In genomic region chr16:14742269-14743128, GRCh38 we compare ENCODE assay signal across 9 cellular contexts. TPM values are rescaled to one million over a fixed set of nuclear protein-coding genes. Genes with fewer than 3 reads are reported as not detected.
DNase-seq lines count a peak whose midpoint lies in the region; ATAC-seq and TF ChIP-seq lines count a peak whose summit lies in the region.
"Not testable (repeated sequence)": the region's sequence is repeated elsewhere in the genome, so short reads cannot be mapped to it uniquely, and the experiment has no call there.
"Had no signal": no experiment of that assay in that cellular context is flagged by ENCODE, and none has a peak within 500 bp of the region (broad histone marks: within the 10 kb centered on the region; RNA-seq: fewer than 3 reads in every experiment).

Gene NPIPA2 (plus strand): TSS chr16:14742533. CDS start chr16:14748066, 5,533 bp downstream.

- H3K9me3 ChIP-seq in right cardiac atrium (ENCODE audit: control insufficient read depth, low read length): not testable (repeated sequence)

- not testable (repeated sequence) for H3K27ac ChIP-seq in right cardiac atrium (ENCODE audit: low read length)

- H3K4me1 ChIP-seq in right cardiac atrium (ENCODE audit: control insufficient read depth, insufficient read depth, low read length): not testable (repeated sequence)

- not testable (repeated sequence) for H3K4me3 ChIP-seq in right cardiac atrium (ENCODE audit: low read length)

- H3K4me3 Mint-ChIP-seq in stimulated activated memory B cell treated with anti-CD40 and anti-IgM and Interleukin-4, amounts not matched to agents 10 μg/mL and 1 μg/mL and 100 μg/mL, for 72 hours: not testable (repeated sequence)

- H3K27me3 Mint-ChIP-seq in stimulated activated memory B cell treated with anti-CD40 and anti-IgM and Interleukin-4, amounts not matched to agents 10 μg/mL and 1 μg/mL and 100 μg/mL, for 72 hours: not testable (repeated sequence)

- intact Hi-C loops in right cardiac atrium (cut with DNase I): not testable (repeated sequence)

- not testable (repeated sequence) for H3K27ac Mint-ChIP-seq in activated naive CD4-positive, alpha-beta T cell treated with anti-CD3 and anti-CD28 coated beads, Interleukin-2, amount 50 U/mL, for 72 hours; stimulated activated memory B cell treated with anti-CD40 and anti-IgM and Interleukin-4, amounts not matched to agents 10 μg/mL and 1 μg/mL and 100 μg/mL, for 72 hours

- not testable (repeated sequence) for DNase-seq in activated naive CD4-positive, alpha-beta T cell treated with anti-CD3 and anti-CD28 coated beads, Interleukin-2, amount 50 U/mL, for 72 hours (ENCODE audit: low spot score in 2 of 2); right cardiac atrium

- ATAC-seq in GM18505 (IDR thresholded peaks at IDR 0.05; ENCODE audit: unreplicated experiment) (peak; percentile 91), GM19395 (IDR thresholded peaks at IDR 0.05; ENCODE audit: unreplicated experiment) (peak; percentile 91), GM21825 (IDR thresholded peaks at IDR 0.05; ENCODE audit: unreplicated experiment) (peak; percentile 99), HG03039 (IDR thresholded peaks at IDR 0.05; ENCODE audit: unreplicated experiment) (peak; percentile 89), HG03520 (IDR thresholded peaks at IDR 0.05; ENCODE audit: unreplicated experiment) (peak; percentile 96), right cardiac atrium (peak; percentile 99)
- peak; percentile 99 for ATAC-seq in activated naive CD4-positive, alpha-beta T cell treated with anti-CD3 and anti-CD28 coated beads, Interleukin-2, amount 50 U/mL, for 72 hours
- ATAC-seq in stimulated activated memory B cell treated with anti-CD40 and anti-IgM and Interleukin-4, amounts not matched to agents 10 μg/mL and 1 μg/mL and 100 μg/mL, for 72 hours: peak; percentile 100

- H3K9me3 Mint-ChIP-seq in activated naive CD4-positive, alpha-beta T cell treated with anti-CD3 and anti-CD28 coated beads, Interleukin-2, amount 50 U/mL, for 72 hours; stimulated activated memory B cell treated with anti-CD40 and anti-IgM and Interleukin-4, amounts not matched to agents 10 μg/mL and 1 μg/mL and 100 μg/mL, for 72 hours: not testable (repeated sequence)

- not testable (repeated sequence) for H3K36me3 Mint-ChIP-seq in activated naive CD4-positive, alpha-beta T cell treated with anti-CD3 and anti-CD28 coated beads, Interleukin-2, amount 50 U/mL, for 72 hours; stimulated activated memory B cell treated with anti-CD40 and anti-IgM and Interleukin-4, amounts not matched to agents 10 μg/mL and 1 μg/mL and 100 μg/mL, for 72 hours

- not testable (repeated sequence) for TF ChIP-seq POLR2A in GM18505 (IDR thresholded peaks at IDR 0.05; ENCODE audit: borderline replicate concordance, extremely low read depth, insufficient read depth, insufficient read length)

- not testable (repeated sequence) for H3K27me3 ChIP-seq in right cardiac atrium (ENCODE audit: control insufficient read depth, insufficient read depth)

- H3K4me1 Mint-ChIP-seq in stimulated activated memory B cell treated with anti-CD40 and anti-IgM and Interleukin-4, amounts not matched to agents 10 μg/mL and 1 μg/mL and 100 μg/mL, for 72 hours: not testable (repeated sequence)

- WGBS in right cardiac atrium: no CpG with 5 or more reads among the region's 73 CpGs

RNA-seq across cellular contexts. Expression of gene NPIPA2, which starts in this region (rescaled TPM):
- total RNA-seq in activated naive CD4-positive, alpha-beta T cell treated with anti-CD3 and anti-CD28 coated beads, Interleukin-2, amount 50 U/mL, for 72 hours: 1 to 10 TPM; 2.4 to 4.1 TPM
- 1 to 10 TPM; 1.1 to 4.8 (median 2.1) TPM for total RNA-seq in right cardiac atrium
- polyA plus RNA-seq in right cardiac atrium: 2.1 TPM
- total RNA-seq: H4 had no signal
